ENCODE assay signal across 21 cellular contexts in the genomic region with DNA sequence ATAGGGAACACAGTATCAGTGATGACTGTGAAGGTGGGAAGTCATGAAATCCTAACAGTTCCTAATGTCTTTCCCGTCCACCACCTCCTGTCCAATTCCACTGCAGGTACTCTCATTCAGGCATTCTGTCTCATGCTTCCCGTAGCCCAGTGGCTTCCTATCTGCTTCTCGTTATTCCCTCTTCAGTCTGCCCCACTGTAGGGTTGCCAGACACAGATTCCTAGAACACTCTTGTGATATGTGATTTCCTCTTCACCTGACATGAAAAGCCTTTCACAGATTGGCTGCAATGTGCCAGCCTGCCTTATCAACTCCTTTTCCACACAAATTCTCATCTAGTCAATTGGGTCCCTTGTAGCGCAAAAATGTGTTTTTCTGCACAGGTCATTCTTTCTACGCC.
"Had no signal": no experiment of that assay in that cellular context is flagged by ENCODE, and none has a peak within 500 bp of the region (broad histone marks: within the 10 kb centered on the region; RNA-seq: fewer than 3 reads in every experiment).

No MANE protein-coding gene starts in this region.

- DNase-seq: central memory CD4-positive, alpha-beta T cell; effector memory CD4-positive, alpha-beta T cell; gastrocnemius medialis; kidney; left cardiac atrium; mucosa of descending colon; naive thymus-derived CD8-positive, alpha-beta T cell; occipital lobe; psoas muscle; retina; sigmoid colon; stimulated activated CD4-positive, alpha-beta T cell treated with anti-CD3 and anti-CD28 coated beads, Interleukin-2, amount 100 ng/mL, for 24 hours; stimulated activated CD4-positive, alpha-beta T cell treated with anti-CD3 and anti-CD28 coated beads, Interleukin-4, amount 100 ng/mL, for 4 hours; stimulated activated naive B cell treated with anti-CD40 and anti-IgM and Interleukin-4, amounts not matched to agents 10 μg/mL and 1 μg/mL and 100 μg/mL, for 72 hours; stimulated activated naive CD8-positive, alpha-beta T cell treated with anti-CD3 and anti-CD28 coated beads, Interleukin-15, amount 100 ng/mL, for 72 hours; testis had no signal

- H3K4me1 ChIP-seq: esophagus muscularis mucosa, gastrocnemius medialis, parathyroid adenoma, psoas muscle, sigmoid colon, testis had no signal

- H3K9ac ChIP-seq: parathyroid adenoma had no signal

- H3K27me3 Mint-ChIP-seq: naive thymus-derived CD8-positive, alpha-beta T cell; stimulated activated naive B cell treated with anti-CD40 and anti-IgM and Interleukin-4, amounts not matched to agents 10 μg/mL and 1 μg/mL and 100 μg/mL, for 72 hours; stimulated activated naive CD8-positive, alpha-beta T cell treated with anti-CD3 and anti-CD28 coated beads, Interleukin-15, amount 100 ng/mL, for 72 hours had no signal

- H3K27me3 ChIP-seq: esophagus muscularis mucosa, gastrocnemius medialis, sigmoid colon, testis, tibial nerve had no signal

- H3K9me3 ChIP-seq: esophagus muscularis mucosa, gastrocnemius medialis, mucosa of descending colon, psoas muscle, sigmoid colon, testis, tibial nerve had no signal

- H3K27ac Mint-ChIP-seq: stimulated activated naive B cell treated with anti-CD40 and anti-IgM and Interleukin-4, amounts not matched to agents 10 μg/mL and 1 μg/mL and 100 μg/mL, for 72 hours; stimulated activated naive CD8-positive, alpha-beta T cell treated with anti-CD3 and anti-CD28 coated beads, Interleukin-15, amount 100 ng/mL, for 72 hours had no signal

- H3K4me3 ChIP-seq: esophagus muscularis mucosa, gastrocnemius medialis, mucosa of descending colon, psoas muscle, sigmoid colon, skin epidermis, testis, tibial nerve had no signal

- H3K27ac ChIP-seq: epithelial cell of prostate, esophagus muscularis mucosa, gastrocnemius medialis, parathyroid adenoma, psoas muscle, sigmoid colon, skin epidermis, testis, tibial nerve had no signal

- H3K4me1 Mint-ChIP-seq: stimulated activated naive B cell treated with anti-CD40 and anti-IgM and Interleukin-4, amounts not matched to agents 10 μg/mL and 1 μg/mL and 100 μg/mL, for 72 hours; stimulated activated naive CD8-positive, alpha-beta T cell treated with anti-CD3 and anti-CD28 coated beads, Interleukin-15, amount 100 ng/mL, for 72 hours had no signal

- H3K4me3 Mint-ChIP-seq: naive thymus-derived CD8-positive, alpha-beta T cell; stimulated activated naive B cell treated with anti-CD40 and anti-IgM and Interleukin-4, amounts not matched to agents 10 μg/mL and 1 μg/mL and 100 μg/mL, for 72 hours; stimulated activated naive CD8-positive, alpha-beta T cell treated with anti-CD3 and anti-CD28 coated beads, Interleukin-15, amount 100 ng/mL, for 72 hours had no signal

- ATAC-seq: gastrocnemius medialis; left cardiac atrium; mucosa of descending colon; naive thymus-derived CD8-positive, alpha-beta T cell; psoas muscle; stimulated activated naive B cell treated with anti-CD40 and anti-IgM and Interleukin-4, amounts not matched to agents 10 μg/mL and 1 μg/mL and 100 μg/mL, for 72 hours; stimulated activated naive CD8-positive, alpha-beta T cell treated with anti-CD3 and anti-CD28 coated beads, Interleukin-15, amount 100 ng/mL, for 72 hours had no signal

- H3K9me3 Mint-ChIP-seq: naive thymus-derived CD8-positive, alpha-beta T cell; stimulated activated naive CD8-positive, alpha-beta T cell treated with anti-CD3 and anti-CD28 coated beads, Interleukin-15, amount 100 ng/mL, for 72 hours had no signal
